In the genomic region with DNA sequence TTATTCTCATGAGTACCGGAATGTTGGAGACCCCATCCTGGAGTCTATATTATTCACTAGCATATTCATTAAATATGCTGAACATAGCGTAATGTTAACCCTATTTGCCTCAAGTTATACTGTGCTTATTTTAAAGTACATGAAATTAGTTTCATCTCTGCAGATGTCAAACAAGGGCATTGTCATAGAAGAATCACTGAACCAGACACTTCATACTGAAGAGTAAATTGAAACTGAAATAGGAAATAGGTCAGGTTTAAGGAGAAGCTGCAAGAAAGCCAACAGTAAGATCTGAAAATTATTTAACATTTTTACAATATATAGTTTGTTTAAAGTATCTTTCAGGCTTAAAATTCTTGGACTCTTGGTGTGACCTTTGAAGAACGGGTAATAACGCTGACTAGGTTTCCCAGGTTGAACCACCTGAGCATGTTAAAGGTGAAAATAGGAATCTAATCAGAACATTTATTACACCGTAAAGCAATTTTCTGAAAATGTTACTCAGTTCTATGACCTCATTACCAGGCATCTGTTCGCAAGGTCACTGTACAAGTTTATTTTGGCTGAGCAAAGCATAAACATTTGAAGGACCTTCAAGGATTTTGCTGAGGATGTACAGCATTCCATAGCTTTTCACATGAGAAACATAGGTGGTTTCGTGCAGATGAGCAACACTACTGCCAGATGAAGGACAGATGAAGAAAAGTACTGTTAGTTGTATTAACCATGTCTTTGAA, we compare ENCODE assay signal across 9 cellular contexts.
A peak's percentile ranks its signal among the peaks of the same experiment; 100 is the strongest.
DNase-seq lines count a peak whose midpoint lies in the region; ATAC-seq and TF ChIP-seq lines count a peak whose summit lies in the region.
"Had no signal": no experiment of that assay in that cellular context is flagged by ENCODE, and none has a peak within 500 bp of the region (broad histone marks: within the 10 kb centered on the region; RNA-seq: fewer than 3 reads in every experiment).

No MANE protein-coding gene starts in this region.

- H3K36me3 ChIP-seq in MM.1S (replicated peaks; ENCODE audit: insufficient read depth, low read length) (no peaks in the 10 kb centered on the region; the same call in 1 of the 2 replicates), GM23248 (ENCODE audit: low read depth) (peaks cover 16% of the 10 kb centered on the region)

- H3K9me2 ChIP-seq in MM.1S (replicated peaks; ENCODE audit: insufficient read depth, low read length) = no peaks in the 10 kb centered on the region
- H3K9me2 ChIP-seq in GM23248 (ENCODE audit: insufficient read depth) = no peaks in the 10 kb centered on the region; the same call in 1 of the 2 replicates

- WGBS in GM23248 (ENCODE audit: low coverage in 1 of 2, low lambda C conversion rate in 2 of 2, missing lambda C conversion rate in 2 of 2), 2 experiments = 98 to 99% methylated on average over 7 of the region's 7 CpGs

- H3K79me2 ChIP-seq in MM.1S (ENCODE audit: low read length) = no peaks in the 10 kb centered on the region
- H3K79me2 ChIP-seq in GM23248 (ENCODE audit: insufficient read depth) = no peaks in the 10 kb centered on the region

- H4K20me1 ChIP-seq in MM.1S (ENCODE audit: insufficient read depth, low read length) (no peaks in the 10 kb centered on the region), GM23248 (ENCODE audit: insufficient read depth) (no peaks in the 10 kb centered on the region)

- H3K4me1 ChIP-seq in MM.1S (ENCODE audit: low read length) = peaks cover 13% of the 10 kb centered on the region; the same call in 1 of the 2 replicates
- no peaks in the 10 kb centered on the region for H3K4me1 ChIP-seq in GM23248 (ENCODE audit: insufficient read depth)

- in situ Hi-C loops in GM23248 (cut with MboI) = loop anchor here (25.0 kb wide), 1 partner anchor 392 kb away; no protein-coding TSS in a partner anchor

- H3K9ac ChIP-seq in MM.1S (ENCODE audit: low read length) = no peak overlapping the region
- H3K9ac ChIP-seq in GM23248 = no peak overlapping the region

- H3K4me3 ChIP-seq in MM.1S (ENCODE audit: low read length) (peak overlapping the region; percentile 3; the same call in 1 of the 2 replicates), GM23248 (no peak overlapping the region)

- H3K4me2 ChIP-seq in MM.1S (ENCODE audit: low read depth, low read length) (peak overlapping the region; percentile 28), GM23248 (ENCODE audit: unreplicated experiment) (no peak overlapping the region)

- peaks cover 8% of the 10 kb centered on the region; the same call in 1 of the 2 replicates for H3F3A ChIP-seq in MM.1S (ENCODE audit: insufficient read depth, low read length)
- H3F3A ChIP-seq in GM23248 (ENCODE audit: insufficient read depth) = no peaks in the 10 kb centered on the region

- H3K27ac ChIP-seq in MM.1S (ENCODE audit: low read length) (peak overlapping the region; percentile 19; the same call in 1 of the 2 replicates), GM23248 (no peak overlapping the region)

- H3K9me3 ChIP-seq in MM.1S (replicated peaks; ENCODE audit: insufficient read depth, low read length) = no peaks in the 10 kb centered on the region
- H3K9me3 ChIP-seq in GM23248 (ENCODE audit: low read depth) = no peaks in the 10 kb centered on the region

- DNase-seq in HCEC 1CT = peak; percentile 74
- DNase-seq in MM.1S = peak; percentile 65
- DNase-seq in non-pigmented ciliary epithelial cell (ENCODE audit: low read depth) = peak; percentile 46
- DNase-seq in erythroblast (lab: John Stamatoyannopoulos, UW) = no peak
- no peak for DNase-seq in medulla oblongata (ENCODE audit: extremely low spot score)
- DNase-seq in GM23248 = no peak
- DNase-seq: activated naive CD4-positive, alpha-beta T cell treated with Interleukin-2 at 50 U/mL for 16 hours had no signal

- H2AFZ ChIP-seq in MM.1S (ENCODE audit: low read length) = 0 out of 2 replicates have a peak overlapping the region, but pooled peaks have one; percentile 6
- H2AFZ ChIP-seq in GM23248 = no peak overlapping the region

- H3K27me3 ChIP-seq in MM.1S (replicated peaks; ENCODE audit: insufficient read depth, low read length) (no peaks in the 10 kb centered on the region), GM23248 (replicated peaks; ENCODE audit: insufficient read depth) (no peaks in the 10 kb centered on the region)

- TF ChIP-seq POLR2A in erythroblast (IDR thresholded peaks at IDR 0.05; ENCODE audit: low read length) = no peak

- ATAC-seq in GM18867 (IDR thresholded peaks at IDR 0.05; ENCODE audit: unreplicated experiment) (peak; percentile 76), HG02973 (IDR thresholded peaks at IDR 0.05; ENCODE audit: unreplicated experiment) (no peak)

- no peak for TF ChIP-seq CTCF in MM.1S (IDR thresholded peaks at IDR 0.05; ENCODE audit: low read length)

Comparison
In these comparisons a context has a peak if more than half of its experiments do, and no peak if none do; other contexts are left out.
1. DNase-seq: peak in HCEC 1CT (single experiment), MM.1S (single experiment) and non-pigmented ciliary epithelial cell (single experiment); none in erythroblast (0 of 2), medulla oblongata (single experiment) and GM23248 (single experiment).